Comparison of ENCODE assay signal across 1 cellular context in the genomic region with DNA sequence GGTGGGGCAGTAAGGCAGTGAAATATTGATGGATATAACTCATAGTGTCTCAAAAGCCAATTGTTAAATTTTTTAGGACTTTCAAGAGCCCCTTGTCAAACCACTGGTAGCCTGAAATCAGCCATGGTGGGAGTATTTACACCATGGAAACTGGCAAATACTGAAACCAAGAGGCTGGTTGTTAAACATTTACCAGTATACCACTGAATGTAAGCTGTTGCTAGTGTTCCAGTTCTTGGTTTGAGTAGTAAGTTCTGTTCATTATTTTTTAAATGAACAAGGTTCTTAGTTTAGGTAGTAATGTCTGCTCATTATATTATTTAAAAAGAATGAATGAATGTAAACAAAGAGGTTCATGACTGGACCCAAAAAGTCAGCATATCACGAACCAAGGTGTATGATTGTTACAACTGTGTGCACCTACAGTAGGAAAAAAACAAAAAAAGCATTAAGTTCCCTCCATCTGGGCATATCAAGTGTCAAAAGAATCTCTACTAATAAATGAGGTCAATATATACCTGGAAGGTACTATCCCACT.
TF ChIP-seq lines count a peak whose summit lies in the region.

No MANE protein-coding gene starts in this region.

TF ChIP-seq in GM23338, 12 proteins besides CTCF, POLR2A, EP300 and RAD21 (continued from another document):
- TF ChIP-seq ZNF462 (CRISPR knock-in tag; IDR thresholded peaks at IDR 0.05) (no peak), NANOG (IDR thresholded peaks at IDR 0.05; ENCODE audit: borderline replicate concordance) (no peak), JUNB (IDR thresholded peaks at IDR 0.05; ENCODE audit: unreplicated experiment) (no peak), CREB1 (CRISPR knock-in tag; IDR thresholded peaks at IDR 0.05; ENCODE audit: low read depth) (no peak), ZNF331 (CRISPR knock-in tag; IDR thresholded peaks at IDR 0.05; ENCODE audit: low read depth) (no peak)
- TF ChIP-seq, protein P1, sequence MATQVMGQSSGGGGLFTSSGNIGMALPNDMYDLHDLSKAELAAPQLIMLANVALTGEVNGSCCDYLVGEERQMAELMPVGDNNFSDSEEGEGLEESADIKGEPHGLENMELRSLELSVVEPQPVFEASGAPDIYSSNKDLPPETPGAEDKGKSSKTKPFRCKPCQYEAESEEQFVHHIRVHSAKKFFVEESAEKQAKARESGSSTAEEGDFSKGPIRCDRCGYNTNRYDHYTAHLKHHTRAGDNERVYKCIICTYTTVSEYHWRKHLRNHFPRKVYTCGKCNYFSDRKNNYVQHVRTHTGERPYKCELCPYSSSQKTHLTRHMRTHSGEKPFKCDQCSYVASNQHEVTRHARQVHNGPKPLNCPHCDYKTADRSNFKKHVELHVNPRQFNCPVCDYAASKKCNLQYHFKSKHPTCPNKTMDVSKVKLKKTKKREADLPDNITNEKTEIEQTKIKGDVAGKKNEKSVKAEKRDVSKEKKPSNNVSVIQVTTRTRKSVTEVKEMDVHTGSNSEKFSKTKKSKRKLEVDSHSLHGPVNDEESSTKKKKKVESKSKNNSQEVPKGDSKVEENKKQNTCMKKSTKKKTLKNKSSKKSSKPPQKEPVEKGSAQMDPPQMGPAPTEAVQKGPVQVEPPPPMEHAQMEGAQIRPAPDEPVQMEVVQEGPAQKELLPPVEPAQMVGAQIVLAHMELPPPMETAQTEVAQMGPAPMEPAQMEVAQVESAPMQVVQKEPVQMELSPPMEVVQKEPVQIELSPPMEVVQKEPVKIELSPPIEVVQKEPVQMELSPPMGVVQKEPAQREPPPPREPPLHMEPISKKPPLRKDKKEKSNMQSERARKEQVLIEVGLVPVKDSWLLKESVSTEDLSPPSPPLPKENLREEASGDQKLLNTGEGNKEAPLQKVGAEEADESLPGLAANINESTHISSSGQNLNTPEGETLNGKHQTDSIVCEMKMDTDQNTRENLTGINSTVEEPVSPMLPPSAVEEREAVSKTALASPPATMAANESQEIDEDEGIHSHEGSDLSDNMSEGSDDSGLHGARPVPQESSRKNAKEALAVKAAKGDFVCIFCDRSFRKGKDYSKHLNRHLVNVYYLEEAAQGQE (IDR thresholded peaks at IDR 0.05; ENCODE audit: unreplicated experiment) = no peak
